ENCODE assay signal across 24 cellular contexts in the genomic region with DNA sequence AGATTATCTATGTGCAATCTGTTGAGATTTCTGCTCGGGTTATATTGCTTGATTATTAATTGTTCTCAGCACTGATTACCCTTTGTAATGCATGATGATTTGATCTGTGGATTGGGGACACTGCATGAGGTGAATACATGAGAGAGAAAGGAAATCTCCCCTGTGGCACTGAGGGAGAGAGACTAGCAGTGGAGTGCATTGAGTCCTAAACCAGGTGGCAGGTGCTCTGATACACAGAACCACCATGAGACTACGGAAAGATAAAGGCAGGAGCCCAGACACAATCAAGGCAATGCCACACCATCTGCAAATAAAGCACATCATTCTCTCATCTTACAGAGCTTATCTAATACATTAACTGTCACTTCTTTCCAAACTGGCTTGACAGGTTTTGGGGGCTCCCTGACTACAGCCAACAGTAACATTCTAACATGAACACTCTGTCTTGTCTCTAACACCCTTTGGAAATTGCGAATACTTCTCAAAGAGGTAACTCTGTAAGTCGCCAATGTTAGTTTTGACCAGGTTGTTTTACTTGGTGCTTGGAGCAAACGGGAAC. TPM values are rescaled to one million over a fixed set of nuclear protein-coding genes. Genes with fewer than 3 reads are reported as not detected.
DNase-seq lines count a peak whose midpoint lies in the region; ATAC-seq and TF ChIP-seq lines count a peak whose summit lies in the region.
"Had no signal": no experiment of that assay in that cellular context is flagged by ENCODE, and none has a peak within 500 bp of the region (broad histone marks: within the 10 kb centered on the region; RNA-seq: fewer than 3 reads in every experiment).

No MANE protein-coding gene starts in this region.

- H3K27ac Mint-ChIP-seq in Caco-2 (ENCODE audit: unreplicated experiment): peak overlapping the region; percentile 85
- H3K27ac Mint-ChIP-seq in CD8-positive, alpha-beta memory T cell: no peak overlapping the region
- H3K27ac Mint-ChIP-seq: activated T-helper 17 cell treated with anti-CD3 and anti-CD28 coated beads, Interleukin-2, amount 50 U/mL, for 72 hours; memory B cell; naive thymus-derived CD4-positive, alpha-beta T cell had no signal

- peak; percentile 86 for ATAC-seq in mucosa of descending colon
- ATAC-seq: activated T-helper 17 cell treated with anti-CD3 and anti-CD28 coated beads, Interleukin-2, amount 50 U/mL, for 72 hours; gastrocnemius medialis; naive thymus-derived CD4-positive, alpha-beta T cell; sciatic nerve had no signal

- peaks cover 8% of the 10 kb centered on the region for H3K9me3 Mint-ChIP-seq in Caco-2 (ENCODE audit: unreplicated experiment)
- H3K9me3 Mint-ChIP-seq in CD8-positive, alpha-beta memory T cell: peaks cover 0 to 6% (median 2%) of the 10 kb centered on the region in 5 donors
- H3K9me3 Mint-ChIP-seq: activated T-helper 17 cell treated with anti-CD3 and anti-CD28 coated beads, Interleukin-2, amount 50 U/mL, for 72 hours; memory B cell had no signal

- H3K27me3 ChIP-seq in Caco-2 (replicated peaks; ENCODE audit: control insufficient read depth, insufficient read depth, low read length): no peaks in the 10 kb centered on the region
- no peaks in the 10 kb centered on the region for H3K27me3 ChIP-seq in CD8-positive, alpha-beta memory T cell (ENCODE audit: insufficient read depth, low read length, poor library complexity, severe bottlenecking)
- H3K27me3 ChIP-seq: esophagus muscularis mucosa, gastrocnemius medialis, pancreas, vagina had no signal

- H3K36me3 Mint-ChIP-seq in Caco-2 (ENCODE audit: insufficient read depth, unreplicated experiment): no peaks in the 10 kb centered on the region
- H3K36me3 Mint-ChIP-seq in CD8-positive, alpha-beta memory T cell: peaks cover 0 to 1% (median 0%) of the 10 kb centered on the region in 3 donors
- H3K36me3 Mint-ChIP-seq: memory B cell; naive thymus-derived CD4-positive, alpha-beta T cell had no signal

- POLR2A ChIA-PET in Caco-2 (lab: Charles Lee): no interaction called here
- POLR2A ChIA-PET in CD8-positive, alpha-beta memory T cell (lab: Charles Lee): no interaction called here

- H3K27ac ChIP-seq in CD8-positive, alpha-beta memory T cell (ENCODE audit: low read depth, low read length): no peak overlapping the region
- H3K27ac ChIP-seq: esophagus muscularis mucosa, gastrocnemius medialis, pancreas, vagina had no signal

- no TSS peak for BruUV-seq in Caco-2 (replicated peaks; lab: Mats Ljungman, UMichigan)

- DNase-seq in Caco-2: peak; percentile 55
- DNase-seq in NCI-H1417 (lab: John Stamatoyannopoulos, UW): peak in 2 of 3 experiments; percentile 65 to 70
- peak; percentile 85 for DNase-seq in NCI-H526 treated with DMSO at 0.1 percent for 48 hours (lab: John Stamatoyannopoulos, UW)
- DNase-seq in mucosa of descending colon: peak in 1 of 3 donors; percentile 40
- no peak for DNase-seq in CD8-positive, alpha-beta memory T cell
- DNase-seq in activated naive CD4-positive, alpha-beta T cell treated with anti-CD3 and anti-CD28 coated beads, Interleukin-2, amount 50 U/mL, for 16 hours: no peak
- no peak for DNase-seq in OCI-M2 (lab: John Stamatoyannopoulos, UW; ENCODE audit: unreplicated experiment)
- no peak for DNase-seq in islet precursor cell
- DNase-seq: activated CD4-positive, alpha-beta T cell treated with anti-CD3 and anti-CD28 coated beads for 48 hours; effector memory CD4-positive, alpha-beta T cell; gastrocnemius medialis; kidney glomerular epithelial cell; naive thymus-derived CD4-positive, alpha-beta T cell; NCI-H187 treated with DMSO at 0.1 percent for 48 hours; NCI-H524 treated with DMSO at 0.1 percent for 48 hours; OCI-M1; pancreas; SHP77 had no signal

- TF ChIP-seq CTCF in Caco-2 (IDR thresholded peaks at IDR 0.05; ENCODE audit: insufficient read depth in 1 of 2, low read depth in 1 of 2, low read length in 1 of 2, severe bottlenecking in 1 of 2, unreplicated experiment in 1 of 2) (no peak), mucosa of descending colon (IDR thresholded peaks at IDR 0.05) (no peak)

- H3K9me3 ChIP-seq in Caco-2 (no peaks in the 10 kb centered on the region), mucosa of descending colon (no peaks in the 10 kb centered on the region)
- no peaks in the 10 kb centered on the region for H3K9me3 ChIP-seq in CD8-positive, alpha-beta memory T cell (ENCODE audit: low read length)
- H3K9me3 ChIP-seq: esophagus muscularis mucosa, gastrocnemius medialis, pancreas, vagina had no signal

- no peaks in the 10 kb centered on the region for H3K27me3 Mint-ChIP-seq in Caco-2 (ENCODE audit: insufficient read depth, unreplicated experiment)
- H3K27me3 Mint-ChIP-seq in CD8-positive, alpha-beta memory T cell: peaks cover 0 to 2% of the 10 kb centered on the region in 2 donors
- H3K27me3 Mint-ChIP-seq: activated T-helper 17 cell treated with anti-CD3 and anti-CD28 coated beads, Interleukin-2, amount 50 U/mL, for 72 hours; memory B cell had no signal

- no peaks in the 10 kb centered on the region for H3K36me3 ChIP-seq in Caco-2 (ENCODE audit: control insufficient read depth, insufficient read depth, low read length)
- no peaks in the 10 kb centered on the region for H3K36me3 ChIP-seq in mucosa of descending colon (ENCODE audit: low read depth)
- H3K36me3 ChIP-seq in CD8-positive, alpha-beta memory T cell (ENCODE audit: insufficient read depth, low read length): no peaks in the 10 kb centered on the region
- H3K36me3 ChIP-seq: esophagus muscularis mucosa, gastrocnemius medialis, pancreas, vagina had no signal

- H3K4me1 Mint-ChIP-seq in Caco-2 (ENCODE audit: low read depth, unreplicated experiment): peaks cover 10% of the 10 kb centered on the region
- H3K4me1 Mint-ChIP-seq in CD8-positive, alpha-beta memory T cell: no peaks in the 10 kb centered on the region
- H3K4me1 Mint-ChIP-seq: activated T-helper 17 cell treated with anti-CD3 and anti-CD28 coated beads, Interleukin-2, amount 50 U/mL, for 72 hours; memory B cell; naive thymus-derived CD4-positive, alpha-beta T cell had no signal

- intact Hi-C loops in Caco-2 (cut with micrococcal nuclease; ENCODE audit: unreplicated experiment): loop anchor here (1.0 kb wide), 1 partner anchor 37 kb away; no protein-coding TSS in a partner anchor
- intact Hi-C loops in mucosa of descending colon (cut with DNase I, micrococcal nuclease): no loop called here

- H3K4me3 ChIP-seq in Caco-2 (ENCODE audit: low read depth, low read length) (no peak overlapping the region), mucosa of descending colon (no peak overlapping the region)
- no peak overlapping the region for H3K4me3 ChIP-seq in CD8-positive, alpha-beta memory T cell (ENCODE audit: low read length)
- H3K4me3 ChIP-seq: esophagus muscularis mucosa, gastrocnemius medialis, pancreas, vagina had no signal

- CTCF ChIA-PET in Caco-2 (lab: Charles Lee): no interaction called here
- CTCF ChIA-PET in CD8-positive, alpha-beta memory T cell (lab: Charles Lee): no interaction called here

- H3K4me1 ChIP-seq in Caco-2: peaks cover 28% of the 10 kb centered on the region
- H3K4me1 ChIP-seq in mucosa of descending colon (ENCODE audit: low read depth): peaks cover 3% of the 10 kb centered on the region
- H3K4me1 ChIP-seq in CD8-positive, alpha-beta memory T cell (ENCODE audit: insufficient read depth, low read length): no peaks in the 10 kb centered on the region
- H3K4me1 ChIP-seq: esophagus muscularis mucosa, gastrocnemius medialis, vagina had no signal

- peak overlapping the region; percentile 32 for H3K4me3 Mint-ChIP-seq in Caco-2 (ENCODE audit: unreplicated experiment)
- no peak overlapping the region for H3K4me3 Mint-ChIP-seq in CD8-positive, alpha-beta memory T cell
- H3K4me3 Mint-ChIP-seq: activated T-helper 17 cell treated with anti-CD3 and anti-CD28 coated beads, Interleukin-2, amount 50 U/mL, for 72 hours; memory B cell; naive thymus-derived CD4-positive, alpha-beta T cell had no signal

RNA-seq across cellular contexts. Expression of a gene that starts 37.6 kb away (rescaled TPM):
- total RNA-seq in Caco-2 (2022) (86.4 and 99.9 TPM in 2 replicates), mucosa of descending colon (1,000 to 10,000 TPM in 2 of 3 donors, 100 to 1,000 TPM in 1; 685 to 1,687 (median 1,460) TPM)
- not detected for total RNA-seq in CD8-positive, alpha-beta memory T cell
- polyA plus RNA-seq in CD8-positive, alpha-beta memory T cell: not detected
- total RNA-seq: activated T-helper 17 cell treated with anti-CD3 and anti-CD28 coated beads, Interleukin-2, amount 50 U/mL, for 72 hours; M059J; naive thymus-derived CD4-positive, alpha-beta T cell had no signal
- polyA plus RNA-seq: naive thymus-derived CD4-positive, alpha-beta T cell had no signal

Comparison
In these comparisons a context has a peak if more than half of its experiments do, and no peak if none do; other contexts are left out.
1. DNase-seq: peak in Caco-2 (2 of 2), NCI-H1417 (2 of 3) and NCI-H526 treated with DMSO at 0.1 percent for 48 hours (single experiment); none in CD8-positive, alpha-beta memory T cell (0 of 5), activated naive CD4-positive, alpha-beta T cell treated with anti-CD3 and anti-CD28 coated beads, Interleukin-2, amount 50 U/mL, for 16 hours (single experiment), OCI-M2 (single experiment) and islet precursor cell (single experiment).
2. RNA of a gene that starts 37.6 kb away (total RNA-seq): 685 to 1,687 TPM in mucosa of descending colon and 86.4 to 99.9 TPM in Caco-2; not detected in CD8-positive, alpha-beta memory T cell; every median in the first group is over 10 times any median in the second.